Comparison of ENCODE assay signal across 12 cellular contexts in the genomic region with DNA sequence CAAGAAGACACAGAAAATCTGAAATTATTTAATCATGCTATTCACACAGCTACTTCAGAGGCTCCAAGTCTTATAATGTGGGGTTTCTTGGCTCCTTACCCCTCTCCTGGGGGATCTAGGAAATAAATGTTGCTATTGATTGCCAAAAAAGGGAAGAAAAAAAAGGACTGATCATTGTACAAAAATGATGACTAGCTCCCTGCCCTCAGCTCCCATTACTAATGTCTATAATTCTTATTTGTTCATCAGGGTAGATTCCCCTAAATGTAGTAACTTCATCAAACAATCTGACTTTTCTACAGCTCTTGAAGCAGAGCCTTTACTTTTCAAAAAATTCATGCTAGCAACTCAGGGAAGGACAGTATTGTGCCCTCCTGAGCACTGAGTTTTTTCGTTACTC. TPM values are rescaled to one million over a fixed set of nuclear protein-coding genes. Genes with fewer than 3 reads are reported as not detected.
DNase-seq lines count a peak whose midpoint lies in the region; TF ChIP-seq lines count a peak whose summit lies in the region.
"Had no signal": no experiment of that assay in that cellular context is flagged by ENCODE, and none has a peak within 500 bp of the region (broad histone marks: within the 10 kb centered on the region; RNA-seq: fewer than 3 reads in every experiment).

No MANE protein-coding gene starts in this region.

- H3K27ac Mint-ChIP-seq in progenitor cell of endocrine pancreas: peak overlapping the region; percentile 93
- no peak overlapping the region for H3K27ac Mint-ChIP-seq in activated CD4-positive, alpha-beta memory T cell treated with anti-CD3 and anti-CD28 coated beads for 36 hours
- H3K27ac Mint-ChIP-seq: activated naive CD4-positive, alpha-beta T cell treated with anti-CD3 and anti-CD28 coated beads, Interleukin-2, amount 10 ng/mL, durations not matched to agents 7 days and 5 days had no signal

- intact Hi-C loops in activated CD4-positive, alpha-beta memory T cell treated with anti-CD3 and anti-CD28 coated beads for 36 hours (cut with micrococcal nuclease): loop anchor here (5.0 to 10.0 kb wide), 4 partner anchors 141 to 1659 kb away; a partner anchor contains a TSS

- H3K9me3 Mint-ChIP-seq in progenitor cell of endocrine pancreas (ENCODE audit: low read depth): no peaks in the 10 kb centered on the region
- no peaks in the 10 kb centered on the region for H3K9me3 Mint-ChIP-seq in activated CD4-positive, alpha-beta memory T cell treated with anti-CD3 and anti-CD28 coated beads for 36 hours
- H3K9me3 Mint-ChIP-seq: activated naive CD4-positive, alpha-beta T cell treated with anti-CD3 and anti-CD28 coated beads, Interleukin-2, amount 10 ng/mL, durations not matched to agents 7 days and 5 days had no signal

- H3K4me3 Mint-ChIP-seq in progenitor cell of endocrine pancreas (ENCODE audit: low read depth): peak overlapping the region; percentile 60
- no peak overlapping the region for H3K4me3 Mint-ChIP-seq in activated CD4-positive, alpha-beta memory T cell treated with anti-CD3 and anti-CD28 coated beads for 36 hours
- H3K4me3 Mint-ChIP-seq: activated naive CD4-positive, alpha-beta T cell treated with anti-CD3 and anti-CD28 coated beads, Interleukin-2, amount 10 ng/mL, durations not matched to agents 7 days and 5 days had no signal

- peaks cover 3% of the 10 kb centered on the region for H3K36me3 Mint-ChIP-seq in progenitor cell of endocrine pancreas (ENCODE audit: insufficient read depth)
- peaks cover 8% of the 10 kb centered on the region for H3K36me3 Mint-ChIP-seq in activated CD4-positive, alpha-beta memory T cell treated with anti-CD3 and anti-CD28 coated beads for 36 hours

- POLR2A ChIA-PET in activated CD4-positive, alpha-beta memory T cell treated with anti-CD3 and anti-CD28 coated beads for 36 hours (lab: Charles Lee): no interaction called here

- TF ChIP-seq CTCF in foreskin fibroblast (IDR thresholded peaks at IDR 0.05; ENCODE audit: low read depth, low read length) (no peak), progenitor cell of endocrine pancreas (IDR thresholded peaks at IDR 0.05; ENCODE audit: unreplicated experiment) (no peak)

- H3K4me1 ChIP-seq in SJCRH30: peaks cover 16% of the 10 kb centered on the region

- CTCF ChIA-PET in activated CD4-positive, alpha-beta memory T cell treated with anti-CD3 and anti-CD28 coated beads for 36 hours (lab: Charles Lee): interaction anchor here (1.4 kb wide), 1 partner anchor 347 kb away, joined by 3 read pairs; no protein-coding TSS in a partner anchor

- H3K36me3 ChIP-seq in SJCRH30: no peaks in the 10 kb centered on the region; the same call in 1 of the 2 replicates

- H3K4me1 Mint-ChIP-seq in progenitor cell of endocrine pancreas (ENCODE audit: low read depth): peaks cover 40% of the 10 kb centered on the region
- peaks cover 19% of the 10 kb centered on the region for H3K4me1 Mint-ChIP-seq in activated CD4-positive, alpha-beta memory T cell treated with anti-CD3 and anti-CD28 coated beads for 36 hours (ENCODE audit: low read depth)

- H3K27me3 Mint-ChIP-seq in progenitor cell of endocrine pancreas: no peaks in the 10 kb centered on the region
- H3K27me3 Mint-ChIP-seq in activated CD4-positive, alpha-beta memory T cell treated with anti-CD3 and anti-CD28 coated beads for 36 hours: no peaks in the 10 kb centered on the region
- H3K27me3 Mint-ChIP-seq: activated naive CD4-positive, alpha-beta T cell treated with anti-CD3 and anti-CD28 coated beads, Interleukin-2, amount 10 ng/mL, durations not matched to agents 7 days and 5 days had no signal

- peak overlapping the region; percentile 66 for H3K27ac ChIP-seq in SJCRH30

- no peaks in the 10 kb centered on the region for H3K27me3 ChIP-seq in SJCRH30

- peak overlapping the region; percentile 45 for H3K4me3 ChIP-seq in SJCRH30
- peak overlapping the region; percentile 51 to 92 for H3K4me3 ChIP-seq in foreskin fibroblast (ENCODE audit: low read depth in 1 of 2, low read length in 2 of 2)

- DNase-seq in AG20443 (ENCODE audit: low spot score) (peak; percentile 11), SJCRH30 (no peak), foreskin fibroblast (peak in 1 of 2 donors; percentile 39), progenitor cell of endocrine pancreas (ENCODE audit: low spot score, unreplicated experiment) (no peak), hippocampal formation (lab: John Stamatoyannopoulos, UW) (no peak), dedifferentiated amniotic fluid mesenchymal stem cell (ENCODE audit: extremely low spot score) (no peak), UCSD-AML1 (lab: John Stamatoyannopoulos, UW; ENCODE audit: unreplicated experiment) (no peak)
- DNase-seq in activated CD4-positive, alpha-beta memory T cell treated with anti-CD3 and anti-CD28 coated beads for 36 hours: no peak
- DNase-seq: activated CD4-positive, alpha-beta T cell treated with anti-CD3 and anti-CD28 coated beads, Interleukin-2, amount 50 U/mL, for 48 hours; activated naive CD4-positive, alpha-beta T cell treated with anti-CD3 and anti-CD28 coated beads, Interleukin-2, amount 10 ng/mL, durations not matched to agents 7 days and 5 days; C1 segment of cervical spinal cord; NCI-H524 treated with DMSO at 0.1 percent for 48 hours had no signal

- no peaks in the 10 kb centered on the region for H3K9me3 ChIP-seq in SJCRH30 (replicated peaks)

RNA-seq across cellular contexts. Expression of a gene that starts 3.3 kb away (rescaled TPM):
- total RNA-seq in SJCRH30 (2014; rRNA removed; shearing (Covaris generic)): 56.8 and 65.0 TPM in 2 replicates
- total RNA-seq in progenitor cell of endocrine pancreas: 39.6 and 42.8 TPM in 2 replicates
- 10 to 100 TPM; 32.0 to 34.1 TPM for total RNA-seq in activated CD4-positive, alpha-beta memory T cell treated with anti-CD3 and anti-CD28 coated beads for 36 hours
